1 cellular context compared by ENCODE assay signal in genomic region chr11:134851503-134852270, GRCh38.
A peak's percentile ranks its signal among the peaks of the same experiment; 100 is the strongest.
TF ChIP-seq lines count a peak whose summit lies in the region.

No MANE protein-coding gene starts in this region.

TF ChIP-seq in HCT116, 20 proteins besides CTCF, POLR2A, EP300 and RAD21:
- TF ChIP-seq FOSL1 (IDR thresholded peaks at IDR 0.05; ENCODE audit: low read depth) = peak; percentile 23; the same call in 1 of the 2 replicates
